In the genomic region with DNA sequence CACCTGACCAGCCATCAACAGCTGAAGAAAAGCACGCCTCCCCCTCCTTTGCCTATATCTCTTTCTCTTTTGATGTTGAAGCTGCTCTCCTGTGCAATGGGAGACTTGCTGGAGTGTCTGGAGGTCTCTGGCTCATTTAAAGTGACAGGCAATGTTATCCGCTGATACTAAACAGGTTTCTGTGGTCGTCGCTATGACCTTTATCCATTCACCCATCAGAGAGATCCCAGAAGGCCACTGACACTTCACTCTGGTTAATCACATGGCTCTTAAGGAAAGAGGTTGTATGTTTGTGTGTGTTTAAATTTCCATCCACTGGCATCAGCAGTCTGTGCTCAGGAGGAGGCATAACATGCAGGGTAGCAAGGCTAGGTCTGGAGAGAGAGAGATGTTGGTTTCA, we compare ENCODE assay signal across 28 cellular contexts.
DNase-seq lines count a peak whose midpoint lies in the region; ATAC-seq, FAIRE-seq and TF ChIP-seq lines count a peak whose summit lies in the region.
"Had no signal": no experiment of that assay in that cellular context is flagged by ENCODE, and none has a peak within 500 bp of the region (broad histone marks: within the 10 kb centered on the region; RNA-seq: fewer than 3 reads in every experiment).

No MANE protein-coding gene starts in this region.

- no peak for TF ChIP-seq RAD21 in SK-N-SH (IDR thresholded peaks at IDR 0.05; ENCODE audit: low read length)

- no peak overlapping the region for H3K4me2 ChIP-seq in SK-N-SH
- H3K4me2 ChIP-seq in astrocyte (ENCODE audit: low read length), result no peak overlapping the region
- H3K4me2 ChIP-seq: A549; BLaER1 treated with 17β-estradiol and CSF1 and Interleukin-3, amounts not matched to agents 10 nM and 100 nM had no signal

- H3K4me3 Mint-ChIP-seq in astrocyte (ENCODE audit: unreplicated experiment), result no peak overlapping the region
- H3K4me3 Mint-ChIP-seq: B cell; CD4-positive, alpha-beta T cell; CD8-positive, alpha-beta T cell had no signal

- no peaks in the 10 kb centered on the region for H3K9me3 ChIP-seq in SK-N-SH
- no peaks in the 10 kb centered on the region for H3K9me3 ChIP-seq in astrocyte (ENCODE audit: insufficient read depth, low read depth, low read length)
- H3K9me3 ChIP-seq in psoas muscle, result no peaks in the 10 kb centered on the region
- H3K9me3 ChIP-seq: A549; BLaER1 treated with 17β-estradiol and CSF1 and Interleukin-3, amounts not matched to agents 10 nM and 100 nM; Caco-2 had no signal

- no peaks in the 10 kb centered on the region for H4K20me1 ChIP-seq in SK-N-SH (ENCODE audit: insufficient read depth)
- H4K20me1 ChIP-seq in astrocyte (ENCODE audit: insufficient read depth, low read length), result no peaks in the 10 kb centered on the region
- H4K20me1 ChIP-seq: BLaER1 treated with 17β-estradiol and CSF1 and Interleukin-3, amounts not matched to agents 10 nM and 100 nM had no signal

- H3K4me1 ChIP-seq in SK-N-SH (ENCODE audit: control insufficient read depth in 1 of 2, insufficient read depth in 2 of 2, low read depth in 1 of 2, low read length in 1 of 2), result peaks cover 0 to 7% of the 10 kb centered on the region in 2 experiments; a peak in 2 of 4 replicates
- H3K4me1 ChIP-seq in astrocyte (ENCODE audit: insufficient read depth, low read length), result no peaks in the 10 kb centered on the region
- H3K4me1 ChIP-seq in psoas muscle, result no peaks in the 10 kb centered on the region
- H3K4me1 ChIP-seq: A549; BLaER1 treated with 17β-estradiol and CSF1 and Interleukin-3, amounts not matched to agents 10 nM and 100 nM; Caco-2 had no signal

- no peak overlapping the region for H3K27ac ChIP-seq in SK-N-SH (ENCODE audit: low read depth in 2 of 2, low read length in 1 of 2)
- no peak overlapping the region for H3K27ac ChIP-seq in astrocyte (ENCODE audit: low read depth, low read length)
- H3K27ac ChIP-seq in psoas muscle, result no peak overlapping the region
- H3K27ac ChIP-seq: 22Rv1; A549; BLaER1 treated with 17β-estradiol and CSF1 and Interleukin-3, amounts not matched to agents 10 nM and 100 nM; C4-2B had no signal

- ATAC-seq in SK-N-SH treated with all-trans-retinoic acid at 6 μM for 48 hours (no peak), psoas muscle (no peak)
- ATAC-seq: A549; CD8-positive, alpha-beta T cell; GM12878 had no signal

- WGBS in SK-N-SH (ENCODE audit: low lambda C conversion rate), result 77% methylated on average over 4 of the region's 4 CpGs
- 90 to 93% (median 92%) methylated on average over 4 of the region's 4 CpGs for WGBS in psoas muscle, 3 donors

- POLR2A ChIA-PET in SK-N-SH (lab: Yijun Ruan, JAX), result no interaction called here

- H3K9me3 Mint-ChIP-seq in astrocyte (ENCODE audit: unreplicated experiment), result no peaks in the 10 kb centered on the region
- H3K9me3 Mint-ChIP-seq: CD4-positive, alpha-beta T cell; CD8-positive, alpha-beta T cell had no signal

- no peaks in the 10 kb centered on the region for H3K4me1 Mint-ChIP-seq in astrocyte (ENCODE audit: low read depth, unreplicated experiment)
- H3K4me1 Mint-ChIP-seq: B cell had no signal

- H3K9ac ChIP-seq in SK-N-SH, result no peak overlapping the region
- no peak overlapping the region for H3K9ac ChIP-seq in astrocyte (ENCODE audit: low read length)
- H3K9ac ChIP-seq: BLaER1 treated with 17β-estradiol and CSF1 and Interleukin-3, amounts not matched to agents 10 nM and 100 nM had no signal

- intact Hi-C loops in psoas muscle (cut with DNase I), result no loop called here

- CTCF ChIA-PET in SK-N-SH (lab: Yijun Ruan, JAX), result interaction anchor here (1.5 to 2.6 kb wide), 4 partner anchors 8 to 419 kb away, joined by 3 to 9 read pairs (median 6); no protein-coding TSS in a partner anchor

- peaks cover 5% of the 10 kb centered on the region for H3K27me3 Mint-ChIP-seq in astrocyte (ENCODE audit: low read depth, unreplicated experiment)

- no peaks in the 10 kb centered on the region for H3F3A ChIP-seq in SK-N-SH (replicated peaks; ENCODE audit: insufficient read depth)

- H3K9me2 ChIP-seq in SK-N-SH, result no peaks in the 10 kb centered on the region

- H3K36me3 ChIP-seq in SK-N-SH (replicated peaks in 1 of 2; ENCODE audit: control insufficient read depth in 1 of 2, insufficient read depth in 2 of 2, low read length in 1 of 2) (no peaks in the 10 kb centered on the region), astrocyte (ENCODE audit: insufficient read depth, low read length) (no peaks in the 10 kb centered on the region), psoas muscle (ENCODE audit: insufficient read depth in 1 of 2, low read depth in 1 of 2) (no peaks in the 10 kb centered on the region)
- H3K36me3 ChIP-seq: BLaER1 treated with 17β-estradiol and CSF1 and Interleukin-3, amounts not matched to agents 10 nM and 100 nM had no signal

- H3K36me3 Mint-ChIP-seq in astrocyte (ENCODE audit: low read depth, unreplicated experiment), result no peaks in the 10 kb centered on the region
- H3K36me3 Mint-ChIP-seq: CD8-positive, alpha-beta T cell had no signal

- H3K27ac Mint-ChIP-seq in astrocyte (ENCODE audit: unreplicated experiment), result no peak overlapping the region
- H3K27ac Mint-ChIP-seq: B cell; CD4-positive, alpha-beta T cell; CD8-positive, alpha-beta T cell had no signal

- H3K27me3 ChIP-seq in SK-N-SH (ENCODE audit: insufficient read depth) (no peaks in the 10 kb centered on the region), astrocyte (ENCODE audit: insufficient read depth, low read length) (peaks cover 5% of the 10 kb centered on the region), psoas muscle (ENCODE audit: insufficient read depth in 3 of 3, low read length in 2 of 3) (peaks cover 0 to 4% (median 0%) of the 10 kb centered on the region in 3 donors)
- H3K27me3 ChIP-seq: BLaER1 treated with 17β-estradiol and CSF1 and Interleukin-3, amounts not matched to agents 10 nM and 100 nM had no signal

- no peak; a peak in 1 of 4 replicates for TF ChIP-seq EP300 in SK-N-SH (IDR thresholded peaks at IDR 0.05; ENCODE audit: borderline replicate concordance in 1 of 2, low read depth in 1 of 2, low read length in 1 of 2)

- TF ChIP-seq CTCF in SK-N-SH (IDR thresholded peaks at IDR 0.05) (no peak), astrocyte (IDR thresholded peaks at IDR 0.05; ENCODE audit: insufficient read depth, low read depth, low read length) (no peak), psoas muscle (IDR thresholded peaks at IDR 0.05) (no peak)

- H3K4me3 ChIP-seq in SK-N-SH (ENCODE audit: low read depth in 2 of 2, low read length in 1 of 2), result no peak overlapping the region
- H3K4me3 ChIP-seq in astrocyte (ENCODE audit: insufficient read depth, low read depth, low read length), result no peak overlapping the region
- H3K4me3 ChIP-seq in psoas muscle, result no peak overlapping the region
- H3K4me3 ChIP-seq: A549; BLaER1 treated with 17β-estradiol and CSF1 and Interleukin-3, amounts not matched to agents 10 nM and 100 nM; GM12878 had no signal

- peak; percentile 29 for FAIRE-seq in astrocyte (lab: Jason Lieb, UNC)
- FAIRE-seq: A549, D721Med, GM12878, GM12892, GM18507, GM19239 had no signal

- H2AFZ ChIP-seq in SK-N-SH (ENCODE audit: low read depth) (no peak overlapping the region), astrocyte (ENCODE audit: low read depth, low read length) (no peak overlapping the region)

- H3K79me2 ChIP-seq in SK-N-SH (ENCODE audit: insufficient read depth) (no peaks in the 10 kb centered on the region), astrocyte (ENCODE audit: insufficient read depth, low read length) (no peaks in the 10 kb centered on the region)

- DNase-seq in SK-N-SH, result peak; percentile 18
- DNase-seq in NCI-H69 (lab: John Stamatoyannopoulos, UW), result peak; percentile 55
- no peak for DNase-seq in astrocyte (ENCODE audit: low read depth)
- DNase-seq in left kidney (ENCODE audit: low read depth, low spot score), result peak; percentile 39
- DNase-seq in activated CD8-positive, alpha-beta memory T cell treated with anti-CD3 and anti-CD28 coated beads, Interleukin-2, amount 50 U/mL, for 48 hours, result no peak
- DNase-seq in psoas muscle, result no peak
- DNase-seq in cerebellar cortex (ENCODE audit: low spot score), result no peak
- DNase-seq: AML-193; Caco-2; Calu3; CD4-positive, alpha-beta T cell; CD8-positive, alpha-beta T cell; DMS53; DMS79; DND-41; EL; GDM1 had no signal

TF ChIP-seq in SK-N-SH, 30 proteins besides CTCF, POLR2A, EP300 and RAD21 (continues in another document):
- TF ChIP-seq ELF1 (IDR thresholded peaks at IDR 0.05) (no peak), TEAD4 (IDR thresholded peaks at IDR 0.05; ENCODE audit: borderline replicate concordance, insufficient read depth) (no peak)
- TF ChIP-seq, protein P1, sequence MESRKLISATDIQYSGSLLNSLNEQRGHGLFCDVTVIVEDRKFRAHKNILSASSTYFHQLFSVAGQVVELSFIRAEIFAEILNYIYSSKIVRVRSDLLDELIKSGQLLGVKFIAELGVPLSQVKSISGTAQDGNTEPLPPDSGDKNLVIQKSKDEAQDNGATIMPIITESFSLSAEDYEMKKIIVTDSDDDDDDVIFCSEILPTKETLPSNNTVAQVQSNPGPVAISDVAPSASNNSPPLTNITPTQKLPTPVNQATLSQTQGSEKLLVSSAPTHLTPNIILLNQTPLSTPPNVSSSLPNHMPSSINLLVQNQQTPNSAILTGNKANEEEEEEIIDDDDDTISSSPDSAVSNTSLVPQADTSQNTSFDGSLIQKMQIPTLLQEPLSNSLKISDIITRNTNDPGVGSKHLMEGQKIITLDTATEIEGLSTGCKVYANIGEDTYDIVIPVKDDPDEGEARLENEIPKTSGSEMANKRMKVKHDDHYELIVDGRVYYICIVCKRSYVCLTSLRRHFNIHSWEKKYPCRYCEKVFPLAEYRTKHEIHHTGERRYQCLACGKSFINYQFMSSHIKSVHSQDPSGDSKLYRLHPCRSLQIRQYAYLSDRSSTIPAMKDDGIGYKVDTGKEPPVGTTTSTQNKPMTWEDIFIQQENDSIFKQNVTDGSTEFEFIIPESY (IDR thresholded peaks at IDR 0.05; ENCODE audit: borderline replicate concordance, low read depth), result no peak

TF ChIP-seq in SK-N-SH treated with all-trans-retinoic acid at 6 μM for 48 hours, 23 proteins besides CTCF, POLR2A, EP300 and RAD21 (continues in another document):
- TF ChIP-seq TCF4 (CRISPR knock-in tag; IDR thresholded peaks at IDR 0.05; ENCODE audit: borderline replicate concordance) (no peak), ZNF565 (CRISPR knock-in tag; conservative IDR thresholded peaks at IDR 0.05; ENCODE audit: low read depth) (no peak)
- TF ChIP-seq, protein P2, sequence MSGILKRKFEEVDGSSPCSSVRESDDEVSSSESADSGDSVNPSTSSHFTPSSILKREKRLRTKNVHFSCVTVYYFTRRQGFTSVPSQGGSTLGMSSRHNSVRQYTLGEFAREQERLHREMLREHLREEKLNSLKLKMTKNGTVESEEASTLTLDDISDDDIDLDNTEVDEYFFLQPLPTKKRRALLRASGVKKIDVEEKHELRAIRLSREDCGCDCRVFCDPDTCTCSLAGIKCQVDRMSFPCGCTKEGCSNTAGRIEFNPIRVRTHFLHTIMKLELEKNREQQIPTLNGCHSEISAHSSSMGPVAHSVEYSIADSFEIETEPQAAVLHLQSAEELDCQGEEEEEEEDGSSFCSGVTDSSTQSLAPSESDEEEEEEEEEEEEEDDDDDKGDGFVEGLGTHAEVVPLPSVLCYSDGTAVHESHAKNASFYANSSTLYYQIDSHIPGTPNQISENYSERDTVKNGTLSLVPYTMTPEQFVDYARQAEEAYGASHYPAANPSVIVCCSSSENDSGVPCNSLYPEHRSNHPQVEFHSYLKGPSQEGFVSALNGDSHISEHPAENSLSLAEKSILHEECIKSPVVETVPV (CRISPR knock-in tag; IDR thresholded peaks at IDR 0.05), result no peak

Comparison
In these comparisons a context has a peak if more than half of its experiments do, and no peak if none do; other contexts are left out.
1. DNase-seq: peak in SK-N-SH (single experiment), NCI-H69 (single experiment) and left kidney (single experiment); none in astrocyte (single experiment), activated CD8-positive, alpha-beta memory T cell treated with anti-CD3 and anti-CD28 coated beads, Interleukin-2, amount 50 U/mL, for 48 hours (single experiment), psoas muscle (0 of 2) and cerebellar cortex (single experiment).